Comparison of ENCODE assay signal across 26 cellular contexts in genomic region chr5:163578652-163579051, GRCh38.
A peak's percentile ranks its signal among the peaks of the same experiment; 100 is the strongest.
DNase-seq lines count a peak whose midpoint lies in the region; ATAC-seq and TF ChIP-seq lines count a peak whose summit lies in the region.
"Had no signal": no experiment of that assay in that cellular context is flagged by ENCODE, and none has a peak within 500 bp of the region (broad histone marks: within the 10 kb centered on the region; RNA-seq: fewer than 3 reads in every experiment).

No MANE protein-coding gene starts in this region.

- POLR2A ChIA-PET in AG04450 (lab: Yijun Ruan, JAX) (no interaction called here), WTC11 (lab: Charles Lee) (no interaction called here)

- H3K36me3 Mint-ChIP-seq in WTC11: peaks cover 2% of the 10 kb centered on the region; the same call in 1 of the 2 replicates

- no peak overlapping the region for H3K27ac Mint-ChIP-seq in WTC11
- H3K27ac Mint-ChIP-seq: CD4-positive, alpha-beta T cell; HFFc6 had no signal

- TF ChIP-seq POLR2A in thyroid gland (IDR thresholded peaks at IDR 0.05): no peak

- peaks cover 9% of the 10 kb centered on the region for H3K9me3 Mint-ChIP-seq in WTC11
- H3K9me3 Mint-ChIP-seq: CD4-positive, alpha-beta T cell; HFFc6 had no signal

- no peaks in the 10 kb centered on the region; the same call in 1 of the 2 replicates for H3K9me3 ChIP-seq in AG04450 (ENCODE audit: control insufficient read depth, insufficient read depth, low read length)
- H3K9me3 ChIP-seq in thyroid gland: no peaks in the 10 kb centered on the region
- H3K9me3 ChIP-seq: A549, Caco-2, SJSA1 had no signal

- CTCF ChIA-PET in AG04450 (lab: Charles Lee) (interaction anchor here (1.0 to 1.4 kb wide), 3 partner anchors 9 to 130 kb away, joined by 3 read pairs; no protein-coding TSS in a partner anchor), WTC11 (lab: Charles Lee) (interaction anchor here (0.9 kb wide), 1 partner anchor 13 kb away, joined by 3 read pairs; no protein-coding TSS in a partner anchor)

- DNase-seq in AG04450 (ENCODE audit: low read depth, low spot score): no peak
- DNase-seq in H7: peak; percentile 26
- no peak for DNase-seq in WTC11 (ENCODE audit: low spot score)
- peak; percentile 9 for DNase-seq in kidney tubule cell (ENCODE audit: low spot score)
- DNase-seq in AG08396 (ENCODE audit: low spot score): no peak
- no peak for DNase-seq in thyroid gland
- DNase-seq in HuH-7.5 (ENCODE audit: low spot score): no peak
- DNase-seq: Caco-2; CD4-positive, alpha-beta T cell; DMS 273 treated with DMSO at 0.1 percent for 48 hours; GDM1; HFFc6; NCI-H1105; NCI-H146; NCI-H2029; NCI-H226; NCI-H510A treated with DMSO at 0.1 percent for 48 hours; NCI-H82; OCI-M1; T-helper 1 cell had no signal

- intact Hi-C loops in thyroid gland (cut with DNase I): no loop called here

- H3K27me3 Mint-ChIP-seq in WTC11 (ENCODE audit: low read depth): no peaks in the 10 kb centered on the region

- H3K4me1 ChIP-seq in thyroid gland: peaks cover 0 to 8% of the 10 kb centered on the region in 2 donors
- H3K4me1 ChIP-seq: A549, Caco-2 had no signal

- no peaks in the 10 kb centered on the region for H3K27me3 ChIP-seq in AG04450 (ENCODE audit: control insufficient read depth, insufficient read depth, low read length)
- no peaks in the 10 kb centered on the region for H3K27me3 ChIP-seq in H7 (ENCODE audit: control insufficient read depth, insufficient read depth, low read length)
- H3K27me3 ChIP-seq in thyroid gland: no peaks in the 10 kb centered on the region
- H3K27me3 ChIP-seq: SJSA1 had no signal

- peak; percentile 39; the same call in 1 of the 2 replicates for ATAC-seq in WTC11
- ATAC-seq: A549, HepG2, Right ventricle myocardium inferior had no signal

- H3K27ac ChIP-seq in AG04450 (ENCODE audit: low read depth, low read length) (no peak overlapping the region), thyroid gland (no peak overlapping the region)
- H3K27ac ChIP-seq: A549, HL-60, KMS-11, SJSA1 had no signal

- 0 out of 2 replicates have a peak, but pooled peaks have one; percentile 6 for TF ChIP-seq CTCF in AG04450 (IDR thresholded peaks at IDR 0.05; ENCODE audit: low read depth, low read length)
- TF ChIP-seq CTCF in WTC11 (IDR thresholded peaks at IDR 0.05): no peak
- TF ChIP-seq CTCF in thyroid gland (IDR thresholded peaks at IDR 0.05): no peak

- H3K36me3 ChIP-seq in H7 (replicated peaks; ENCODE audit: control insufficient read depth, insufficient read depth, low read length) (no peaks in the 10 kb centered on the region), thyroid gland (no peaks in the 10 kb centered on the region)
- H3K36me3 ChIP-seq: SJSA1 had no signal

- WGBS in thyroid gland, 2 donors: 72 to 74% methylated on average over 5 of the region's 5 CpGs

- H3K4me3 ChIP-seq in AG04450 (ENCODE audit: low read depth, low read length): no peak overlapping the region
- H3K4me3 ChIP-seq in H7 (ENCODE audit: insufficient read depth, low read depth, low read length): no peak overlapping the region
- H3K4me3 ChIP-seq in thyroid gland (replicated peaks in 1 of 3): no peak overlapping the region
- H3K4me3 ChIP-seq: A549, SJSA1 had no signal

- no peak overlapping the region for H3K4me3 Mint-ChIP-seq in WTC11
- H3K4me3 Mint-ChIP-seq: CD4-positive, alpha-beta T cell; HFFc6 had no signal

- H3K4me1 Mint-ChIP-seq in WTC11: peaks cover 8% of the 10 kb centered on the region; the same call in 1 of the 2 replicates

TF ChIP-seq in WTC11, 78 proteins besides CTCF, POLR2A, EP300 and RAD21 (continues in another document):
- TF ChIP-seq EMX1 (CRISPR knock-in tag; IDR thresholded peaks at IDR 0.05) (no peak), SP1 (CRISPR knock-in tag; conservative IDR thresholded peaks at IDR 0.05) (no peak), TEAD4 (CRISPR knock-in tag; IDR thresholded peaks at IDR 0.05) (no peak), USF1 (CRISPR knock-in tag; IDR thresholded peaks at IDR 0.05) (no peak), IRF2 (CRISPR knock-in tag; IDR thresholded peaks at IDR 0.05; ENCODE audit: borderline replicate concordance, low read depth) (no peak), SMAD3 (CRISPR knock-in tag; IDR thresholded peaks at IDR 0.05; ENCODE audit: borderline replicate concordance) (no peak), ZNF671 (CRISPR knock-in tag; IDR thresholded peaks at IDR 0.05) (no peak)
- TF ChIP-seq, protein P1, sequence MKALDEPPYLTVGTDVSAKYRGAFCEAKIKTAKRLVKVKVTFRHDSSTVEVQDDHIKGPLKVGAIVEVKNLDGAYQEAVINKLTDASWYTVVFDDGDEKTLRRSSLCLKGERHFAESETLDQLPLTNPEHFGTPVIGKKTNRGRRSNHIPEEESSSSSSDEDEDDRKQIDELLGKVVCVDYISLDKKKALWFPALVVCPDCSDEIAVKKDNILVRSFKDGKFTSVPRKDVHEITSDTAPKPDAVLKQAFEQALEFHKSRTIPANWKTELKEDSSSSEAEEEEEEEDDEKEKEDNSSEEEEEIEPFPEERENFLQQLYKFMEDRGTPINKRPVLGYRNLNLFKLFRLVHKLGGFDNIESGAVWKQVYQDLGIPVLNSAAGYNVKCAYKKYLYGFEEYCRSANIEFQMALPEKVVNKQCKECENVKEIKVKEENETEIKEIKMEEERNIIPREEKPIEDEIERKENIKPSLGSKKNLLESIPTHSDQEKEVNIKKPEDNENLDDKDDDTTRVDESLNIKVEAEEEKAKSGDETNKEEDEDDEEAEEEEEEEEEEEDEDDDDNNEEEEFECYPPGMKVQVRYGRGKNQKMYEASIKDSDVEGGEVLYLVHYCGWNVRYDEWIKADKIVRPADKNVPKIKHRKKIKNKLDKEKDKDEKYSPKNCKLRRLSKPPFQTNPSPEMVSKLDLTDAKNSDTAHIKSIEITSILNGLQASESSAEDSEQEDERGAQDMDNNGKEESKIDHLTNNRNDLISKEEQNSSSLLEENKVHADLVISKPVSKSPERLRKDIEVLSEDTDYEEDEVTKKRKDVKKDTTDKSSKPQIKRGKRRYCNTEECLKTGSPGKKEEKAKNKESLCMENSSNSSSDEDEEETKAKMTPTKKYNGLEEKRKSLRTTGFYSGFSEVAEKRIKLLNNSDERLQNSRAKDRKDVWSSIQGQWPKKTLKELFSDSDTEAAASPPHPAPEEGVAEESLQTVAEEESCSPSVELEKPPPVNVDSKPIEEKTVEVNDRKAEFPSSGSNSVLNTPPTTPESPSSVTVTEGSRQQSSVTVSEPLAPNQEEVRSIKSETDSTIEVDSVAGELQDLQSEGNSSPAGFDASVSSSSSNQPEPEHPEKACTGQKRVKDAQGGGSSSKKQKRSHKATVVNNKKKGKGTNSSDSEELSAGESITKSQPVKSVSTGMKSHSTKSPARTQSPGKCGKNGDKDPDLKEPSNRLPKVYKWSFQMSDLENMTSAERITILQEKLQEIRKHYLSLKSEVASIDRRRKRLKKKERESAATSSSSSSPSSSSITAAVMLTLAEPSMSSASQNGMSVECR (CRISPR knock-in tag; IDR thresholded peaks at IDR 0.05; ENCODE audit: borderline replicate concordance): no peak
- TF ChIP-seq, protein P2, sequence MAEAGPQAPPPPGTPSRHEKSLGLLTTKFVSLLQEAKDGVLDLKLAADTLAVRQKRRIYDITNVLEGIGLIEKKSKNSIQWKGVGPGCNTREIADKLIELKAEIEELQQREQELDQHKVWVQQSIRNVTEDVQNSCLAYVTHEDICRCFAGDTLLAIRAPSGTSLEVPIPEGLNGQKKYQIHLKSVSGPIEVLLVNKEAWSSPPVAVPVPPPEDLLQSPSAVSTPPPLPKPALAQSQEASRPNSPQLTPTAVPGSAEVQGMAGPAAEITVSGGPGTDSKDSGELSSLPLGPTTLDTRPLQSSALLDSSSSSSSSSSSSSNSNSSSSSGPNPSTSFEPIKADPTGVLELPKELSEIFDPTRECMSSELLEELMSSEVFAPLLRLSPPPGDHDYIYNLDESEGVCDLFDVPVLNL (CRISPR knock-in tag; IDR thresholded peaks at IDR 0.05; ENCODE audit: borderline replicate concordance, low read depth): no peak
- TF ChIP-seq, protein P3, sequence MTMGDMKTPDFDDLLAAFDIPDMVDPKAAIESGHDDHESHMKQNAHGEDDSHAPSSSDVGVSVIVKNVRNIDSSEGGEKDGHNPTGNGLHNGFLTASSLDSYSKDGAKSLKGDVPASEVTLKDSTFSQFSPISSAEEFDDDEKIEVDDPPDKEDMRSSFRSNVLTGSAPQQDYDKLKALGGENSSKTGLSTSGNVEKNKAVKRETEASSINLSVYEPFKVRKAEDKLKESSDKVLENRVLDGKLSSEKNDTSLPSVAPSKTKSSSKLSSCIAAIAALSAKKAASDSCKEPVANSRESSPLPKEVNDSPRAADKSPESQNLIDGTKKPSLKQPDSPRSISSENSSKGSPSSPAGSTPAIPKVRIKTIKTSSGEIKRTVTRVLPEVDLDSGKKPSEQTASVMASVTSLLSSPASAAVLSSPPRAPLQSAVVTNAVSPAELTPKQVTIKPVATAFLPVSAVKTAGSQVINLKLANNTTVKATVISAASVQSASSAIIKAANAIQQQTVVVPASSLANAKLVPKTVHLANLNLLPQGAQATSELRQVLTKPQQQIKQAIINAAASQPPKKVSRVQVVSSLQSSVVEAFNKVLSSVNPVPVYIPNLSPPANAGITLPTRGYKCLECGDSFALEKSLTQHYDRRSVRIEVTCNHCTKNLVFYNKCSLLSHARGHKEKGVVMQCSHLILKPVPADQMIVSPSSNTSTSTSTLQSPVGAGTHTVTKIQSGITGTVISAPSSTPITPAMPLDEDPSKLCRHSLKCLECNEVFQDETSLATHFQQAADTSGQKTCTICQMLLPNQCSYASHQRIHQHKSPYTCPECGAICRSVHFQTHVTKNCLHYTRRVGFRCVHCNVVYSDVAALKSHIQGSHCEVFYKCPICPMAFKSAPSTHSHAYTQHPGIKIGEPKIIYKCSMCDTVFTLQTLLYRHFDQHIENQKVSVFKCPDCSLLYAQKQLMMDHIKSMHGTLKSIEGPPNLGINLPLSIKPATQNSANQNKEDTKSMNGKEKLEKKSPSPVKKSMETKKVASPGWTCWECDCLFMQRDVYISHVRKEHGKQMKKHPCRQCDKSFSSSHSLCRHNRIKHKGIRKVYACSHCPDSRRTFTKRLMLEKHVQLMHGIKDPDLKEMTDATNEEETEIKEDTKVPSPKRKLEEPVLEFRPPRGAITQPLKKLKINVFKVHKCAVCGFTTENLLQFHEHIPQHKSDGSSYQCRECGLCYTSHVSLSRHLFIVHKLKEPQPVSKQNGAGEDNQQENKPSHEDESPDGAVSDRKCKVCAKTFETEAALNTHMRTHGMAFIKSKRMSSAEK (CRISPR knock-in tag; IDR thresholded peaks at IDR 0.05; ENCODE audit: borderline replicate concordance): no peak

Comparison
In these comparisons a context has a peak if more than half of its experiments do, and no peak if none do; other contexts are left out.
1. DNase-seq: peak in H7 (single experiment) and kidney tubule cell (single experiment); none in AG04450 (single experiment), WTC11 (single experiment), AG08396 (single experiment), thyroid gland (0 of 2) and HuH-7.5 (single experiment).